Comparison of ENCODE assay signal across 9 cellular contexts in the genomic region with DNA sequence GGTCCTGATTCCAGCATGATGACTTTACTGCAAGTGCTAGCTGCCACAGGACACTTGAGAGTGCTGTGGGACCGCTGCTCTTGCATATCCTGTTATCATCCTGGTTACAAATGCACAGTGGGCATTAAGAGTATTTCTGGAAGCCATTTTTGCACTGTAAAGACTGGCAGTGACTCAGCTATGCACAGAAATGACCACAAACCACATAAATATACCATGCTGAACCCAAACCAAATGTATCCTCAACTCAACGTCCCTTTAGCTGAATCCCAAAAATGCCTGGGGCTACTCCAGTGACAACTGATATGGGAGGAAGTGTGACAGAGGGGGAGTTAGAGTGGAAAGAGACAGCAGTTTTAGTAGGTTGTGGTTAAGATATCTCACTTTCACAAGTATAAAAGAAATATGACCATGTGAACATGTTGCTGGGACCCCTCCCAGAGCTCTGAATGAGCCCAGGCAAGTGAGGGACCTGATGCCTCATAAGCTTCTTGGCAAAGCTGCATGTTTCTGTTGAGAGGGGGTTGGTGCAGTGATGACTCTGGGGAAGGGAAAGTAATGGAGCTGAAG. TPM values are rescaled to one million over a fixed set of nuclear protein-coding genes. Genes with fewer than 3 reads are reported as not detected.
DNase-seq lines count a peak whose midpoint lies in the region; ATAC-seq, FAIRE-seq and TF ChIP-seq lines count a peak whose summit lies in the region.
"Had no signal": no experiment of that assay in that cellular context is flagged by ENCODE, and none has a peak within 500 bp of the region (broad histone marks: within the 10 kb centered on the region; RNA-seq: fewer than 3 reads in every experiment).

No MANE protein-coding gene starts in this region.

- H3K27ac Mint-ChIP-seq in astrocyte (ENCODE audit: unreplicated experiment) = no peak overlapping the region

- DNase-seq in astrocyte (ENCODE audit: low read depth) (peak; percentile 12), NOMO-1 treated with DMSO at 0.1 percent for 48 hours (lab: John Stamatoyannopoulos, UW; ENCODE audit: unreplicated experiment) (no peak), NCI-H187 (lab: John Stamatoyannopoulos, UW) (no peak), HuH-7 (ENCODE audit: low spot score) (no peak)
- DNase-seq: NCI-H187 treated with DMSO at 0.1 percent for 48 hours had no signal

- H4K20me1 ChIP-seq in astrocyte (ENCODE audit: insufficient read depth, low read length) = peaks cover 5% of the 10 kb centered on the region

- no peak overlapping the region for H3K4me3 Mint-ChIP-seq in astrocyte (ENCODE audit: unreplicated experiment)

- H3K4me1 ChIP-seq in astrocyte (ENCODE audit: insufficient read depth, low read length) = no peaks in the 10 kb centered on the region

- H3K27me3 ChIP-seq in astrocyte (ENCODE audit: insufficient read depth, low read length) = no peaks in the 10 kb centered on the region

- no peaks in the 10 kb centered on the region for H3K36me3 ChIP-seq in astrocyte (ENCODE audit: insufficient read depth, low read length)

- H3K9ac ChIP-seq in astrocyte (ENCODE audit: low read length) = no peak overlapping the region

- no peak overlapping the region for H2AFZ ChIP-seq in astrocyte (ENCODE audit: low read depth, low read length)

- FAIRE-seq in astrocyte (lab: Jason Lieb, UNC) = peak; percentile 63

- H3K9me3 Mint-ChIP-seq in astrocyte (ENCODE audit: unreplicated experiment) = no peaks in the 10 kb centered on the region

- peak overlapping the region; percentile 12 for H3K4me2 ChIP-seq in astrocyte (ENCODE audit: low read length)

- H3K9me3 ChIP-seq in astrocyte (ENCODE audit: insufficient read depth, low read depth, low read length) = no peaks in the 10 kb centered on the region

- no peaks in the 10 kb centered on the region for H3K79me2 ChIP-seq in astrocyte (ENCODE audit: insufficient read depth, low read length)

- H3K4me1 Mint-ChIP-seq in astrocyte (ENCODE audit: low read depth, unreplicated experiment) = peaks cover 7% of the 10 kb centered on the region

- no peak overlapping the region for H3K27ac ChIP-seq in astrocyte (ENCODE audit: low read depth, low read length)

- ATAC-seq in GM18498 (IDR thresholded peaks at IDR 0.05; ENCODE audit: unreplicated experiment) (peak; percentile 69), GM21526 (IDR thresholded peaks at IDR 0.05; ENCODE audit: low FRiP score, unreplicated experiment) (peak; percentile 70), HG03521 (IDR thresholded peaks at IDR 0.05; ENCODE audit: unreplicated experiment) (peak; percentile 55), HG03108 (IDR thresholded peaks at IDR 0.05; ENCODE audit: unreplicated experiment) (no peak)

- H3K4me3 ChIP-seq in astrocyte (ENCODE audit: insufficient read depth, low read depth, low read length) = no peak overlapping the region

- no peak for TF ChIP-seq CTCF in astrocyte (IDR thresholded peaks at IDR 0.05; ENCODE audit: insufficient read depth, low read depth, low read length)

- no peaks in the 10 kb centered on the region for H3K27me3 Mint-ChIP-seq in astrocyte (ENCODE audit: low read depth, unreplicated experiment)

- H3K36me3 Mint-ChIP-seq in astrocyte (ENCODE audit: low read depth, unreplicated experiment) = peaks cover 18% of the 10 kb centered on the region

RNA-seq across cellular contexts. Expression of a gene that starts 37.3 kb away (rescaled TPM):
- total RNA-seq in astrocyte = 30.2 and 31.3 TPM in 2 replicates
